Comparison of ENCODE assay signal across 8 cellular contexts in the genomic region with DNA sequence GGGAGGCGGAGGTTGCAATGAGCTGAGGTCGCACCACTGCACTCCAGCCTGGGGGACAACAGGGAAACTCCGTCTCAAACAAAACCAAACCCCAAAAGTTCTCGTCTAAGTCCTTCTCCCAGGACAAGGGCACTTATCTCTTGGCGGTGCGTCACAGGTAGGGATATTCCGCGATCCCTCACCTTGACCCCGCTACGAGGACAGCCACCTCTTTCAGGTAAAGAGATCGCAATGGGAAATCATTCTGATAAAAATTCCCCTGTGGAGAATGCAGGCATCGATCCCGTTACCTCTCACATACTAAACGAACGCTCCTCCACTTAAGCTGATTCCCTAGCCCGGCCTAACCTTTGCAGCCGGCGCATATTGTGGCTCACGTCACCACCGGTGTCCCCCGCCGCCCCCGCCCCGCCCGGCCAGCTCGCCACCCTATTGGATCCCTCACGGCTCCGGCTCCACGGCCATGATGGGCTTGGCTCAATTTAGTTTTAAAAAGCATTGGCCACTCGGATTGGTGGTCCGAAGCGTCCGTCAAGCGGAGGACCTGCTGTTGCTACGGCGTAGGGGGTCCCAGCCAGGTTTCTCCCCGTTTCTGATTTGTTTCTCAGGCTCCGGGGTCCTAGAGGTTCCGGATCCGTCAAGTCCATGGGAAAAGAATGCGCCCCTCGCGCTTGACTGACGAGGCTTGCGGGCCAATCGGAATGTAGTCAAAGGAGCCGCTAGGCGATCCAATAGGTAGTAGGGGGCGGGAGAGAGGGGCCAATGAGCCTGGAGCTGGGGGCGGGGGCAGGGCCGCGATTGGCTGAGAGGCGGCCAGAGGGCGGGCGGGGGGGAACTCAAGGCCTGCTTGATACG. TPM values are rescaled to one million over a fixed set of nuclear protein-coding genes. Genes with fewer than 3 reads are reported as not detected.
DNase-seq lines count a peak whose midpoint lies in the region; FAIRE-seq and TF ChIP-seq lines count a peak whose summit lies in the region.

No MANE protein-coding gene starts in this region.

- no peaks in the 10 kb centered on the region for H3K9me3 ChIP-seq in SJCRH30 (replicated peaks)
- H3K9me3 ChIP-seq in neuron (ENCODE audit: low read length), result no peaks in the 10 kb centered on the region
- H3K9me3 ChIP-seq in stomach smooth muscle (ENCODE audit: control insufficient read depth in 2 of 2, low read length in 2 of 2), result no peaks in the 10 kb centered on the region

- H3K27me3 ChIP-seq in SJCRH30 (no peaks in the 10 kb centered on the region), neuron (ENCODE audit: insufficient read depth, low read length) (no peaks in the 10 kb centered on the region), stomach smooth muscle (ENCODE audit: control insufficient read depth in 1 of 2, insufficient read depth in 2 of 2, low read length in 2 of 2) (no peaks in the 10 kb centered on the region)

- H3K27ac ChIP-seq in SJCRH30 (peak overlapping the region; percentile 76), stomach smooth muscle (ENCODE audit: low read length) (peak overlapping the region; percentile 91)

- H3K36me3 ChIP-seq in SJCRH30, result peaks cover 10% of the 10 kb centered on the region
- H3K36me3 ChIP-seq in neuron (ENCODE audit: insufficient read depth, low read length), result no peaks in the 10 kb centered on the region
- no peaks in the 10 kb centered on the region for H3K36me3 ChIP-seq in stomach smooth muscle (ENCODE audit: control insufficient read depth in 2 of 2, insufficient read depth in 2 of 2, low read length in 2 of 2)

- no peak overlapping the region for H2AFZ ChIP-seq in neuron (ENCODE audit: low read depth, low read length)

- peak; percentile 89 for DNase-seq in GF-D8 (lab: John Stamatoyannopoulos, UW)
- DNase-seq in HFF-Myc (ENCODE audit: extremely low read depth, low read depth), result peak; percentile 95
- DNase-seq in MV-4-11 (lab: John Stamatoyannopoulos, UW), result peak; percentile 97
- DNase-seq in SJCRH30, result peak; percentile 98 to 99
- peak; percentile 94 for DNase-seq in activated naive CD4-positive, alpha-beta T cell treated with Interleukin-2 at 50 U/mL for 16 hours
- peak; percentile 96 to 98 for DNase-seq in frontal cortex (ENCODE audit: low spot score in 2 of 2)

- TF ChIP-seq CTCF in HFF-Myc (IDR thresholded peaks at IDR 0.05; ENCODE audit: low read depth, low read length, missing control alignments), result no peak

- H3K4me1 ChIP-seq in SJCRH30 (no peaks in the 10 kb centered on the region; the same call in 1 of the 2 replicates), neuron (ENCODE audit: insufficient read depth, low read length) (peaks cover 16% of the 10 kb centered on the region), stomach smooth muscle (ENCODE audit: control insufficient read depth, insufficient read depth, low read length) (peaks cover 25% of the 10 kb centered on the region)

- H3K4me3 ChIP-seq in HFF-Myc (replicated peaks; ENCODE audit: low read depth, low read length), result peak overlapping the region; percentile 89
- H3K4me3 ChIP-seq in SJCRH30, result peak overlapping the region; percentile 100
- H3K4me3 ChIP-seq in neuron (ENCODE audit: low read length), result peak overlapping the region; percentile 68
- peak overlapping the region; percentile 78 to 83 for H3K4me3 ChIP-seq in stomach smooth muscle (ENCODE audit: low read length in 2 of 2)

- FAIRE-seq in frontal cortex (lab: Jason Lieb, UNC), result no peak

- H3K9ac ChIP-seq in stomach smooth muscle (ENCODE audit: low read length in 2 of 2), result peak overlapping the region; percentile 76 to 86

RNA-seq across cellular contexts. Expression of a gene that starts 0.4 kb away (rescaled TPM):
- 130 and 143 TPM in 2 replicates for total RNA-seq in SJCRH30 (2014; rRNA removed; shearing (Covaris generic))
- 140 TPM for total RNA-seq in frontal cortex

Comparison
In these comparisons a context has a peak if more than half of its experiments do, and no peak if none do; other contexts are left out.
1. Peak in every context shown above with its lines: DNase-seq, H3K4me3 ChIP-seq and H3K27ac ChIP-seq.